Comparison of ENCODE assay signal across 17 cellular contexts in genomic region chr5:155625897-155626543, GRCh38.
DNase-seq lines count a peak whose midpoint lies in the region; ATAC-seq and TF ChIP-seq lines count a peak whose summit lies in the region.
"Had no signal": no experiment of that assay in that cellular context is flagged by ENCODE, and none has a peak within 500 bp of the region (broad histone marks: within the 10 kb centered on the region; RNA-seq: fewer than 3 reads in every experiment).

No MANE protein-coding gene starts in this region.

- no peak overlapping the region for H3K9ac ChIP-seq in mucosa of rectum (ENCODE audit: low read depth in 1 of 2, low read length in 2 of 2)

- intact Hi-C loops in left colon (cut with DNase I, micrococcal nuclease) (no loop called here), transverse colon (cut with DNase I; ENCODE audit: low total_unique reads) (no loop called here)

- TF ChIP-seq CTCF in VCaP (conservative IDR thresholded peaks at IDR 0.05), result no peak
- no peak for TF ChIP-seq CTCF in transverse colon (IDR thresholded peaks at IDR 0.05)

- H3K36me3 ChIP-seq in mucosa of rectum (ENCODE audit: control insufficient read depth in 2 of 2, insufficient read depth in 2 of 2, low read length in 2 of 2), result no peaks in the 10 kb centered on the region
- no peaks in the 10 kb centered on the region for H3K36me3 ChIP-seq in transverse colon
- H3K36me3 ChIP-seq: HAP-1 had no signal

- H3K27me3 ChIP-seq in mucosa of rectum (ENCODE audit: control insufficient read depth in 2 of 2, insufficient read depth in 2 of 2, low read length in 2 of 2) (no peaks in the 10 kb centered on the region), transverse colon (no peaks in the 10 kb centered on the region)

- TF ChIP-seq POLR2A in transverse colon (IDR thresholded peaks at IDR 0.05), result no peak

- in situ Hi-C loops in transverse colon (cut with MboI; ENCODE audit: low pct_ligation_motif_present in 1 of 4, low pct_unique_long_range_greater_than_20kb in 1 of 4, low sequenced_read_pairs in 3 of 4), result no loop called here

- H3K4me3 ChIP-seq in mucosa of rectum (ENCODE audit: low read length in 2 of 2), result no peak overlapping the region
- no peak overlapping the region for H3K4me3 ChIP-seq in transverse colon
- H3K4me3 ChIP-seq: HAP-1 had no signal

- TF ChIP-seq EP300 in transverse colon (IDR thresholded peaks at IDR 0.05; ENCODE audit: low read depth), result no peak

- H3K4me1 ChIP-seq in mucosa of rectum (ENCODE audit: control insufficient read depth in 2 of 2, insufficient read depth in 2 of 2, low read length in 2 of 2) (peaks cover 9 to 21% of the 10 kb centered on the region in 2 donors), transverse colon (peaks cover 0 to 43% (median 2%) of the 10 kb centered on the region in 4 donors)
- H3K4me1 ChIP-seq: HAP-1 had no signal

- ATAC-seq in left colon (peak; percentile 48), HG03354 (IDR thresholded peaks at IDR 0.05; ENCODE audit: poor library complexity, severe bottlenecking, unreplicated experiment) (no peak)

- DNase-seq in left colon (no peak), transverse colon (no peak), NOMO-1 treated with DMSO at 0.1 percent for 48 hours (lab: John Stamatoyannopoulos, UW; ENCODE audit: unreplicated experiment) (no peak), NCI-H524 treated with DMSO at 0.1 percent for 48 hours (lab: John Stamatoyannopoulos, UW) (no peak)
- DNase-seq: C1 segment of cervical spinal cord; Calu3; CD4-positive, alpha-beta memory T cell; COR-L47; DMS53; DMS79 treated with DMSO at 0.1 percent for 48 hours; GF-D8; GOT3; HFFc6 had no signal

- H3K9me3 ChIP-seq in mucosa of rectum (ENCODE audit: control insufficient read depth in 2 of 2, low read length in 2 of 2), result no peaks in the 10 kb centered on the region
- H3K9me3 ChIP-seq in transverse colon, result no peaks in the 10 kb centered on the region
- H3K9me3 ChIP-seq: HAP-1 had no signal

- 52 to 56% methylated on average over 3 of the region's 3 CpGs for WGBS in transverse colon (ENCODE audit: low coverage in 1 of 2), 2 donors

- peak overlapping the region; percentile 13 for H3K27ac ChIP-seq in VCaP
- H3K27ac ChIP-seq in mucosa of rectum (ENCODE audit: low read depth in 2 of 2, low read length in 2 of 2), result peak overlapping the region; percentile 31 to 65
- peak overlapping the region; percentile 51 to 77 (median 68) for H3K27ac ChIP-seq in transverse colon

Comparison
In these comparisons a context has a peak if more than half of its experiments do, and no peak if none do; other contexts are left out.
1. H3K27ac ChIP-seq: peak in every context shown above with its lines; median percentile 68 in transverse colon; 48 in mucosa of rectum; 13 in VCaP.